ENCODE assay signal across 28 cellular contexts in genomic region chr16:11403920-11404319, GRCh38.
"Had no signal": no experiment of that assay in that cellular context is flagged by ENCODE, and none has a peak within 500 bp of the region (broad histone marks: within the 10 kb centered on the region; RNA-seq: fewer than 3 reads in every experiment).

No MANE protein-coding gene starts in this region.

- DNase-seq: dermis blood vessel endothelial cell; effector memory CD4-positive, alpha-beta T cell; erythroblast; esophagus squamous epithelium; foreskin melanocyte; heart right ventricle; hippocampal formation; left cardiac atrium; left lung; mesenchymal stem cell; mucosa of descending colon; naive B cell; small intestine; stimulated activated CD4-positive, alpha-beta T cell treated with anti-CD3 and anti-CD28 coated beads, Interleukin-15, amount 100 ng/mL, for 24 hours; stimulated activated CD4-positive, alpha-beta T cell treated with anti-CD3 and anti-CD28 coated beads, Interleukin-2, amount 100 ng/mL, for 48 hours; stimulated activated naive B cell treated with anti-CD40 and anti-IgM and Interleukin-4, amounts not matched to agents 10 μg/mL and 1 μg/mL and 100 μg/mL, for 72 hours; upper lobe of left lung had no signal

- ATAC-seq: heart right ventricle; left cardiac atrium; left lung; mucosa of descending colon; right lobe of liver; stimulated activated naive B cell treated with anti-CD40 and anti-IgM and Interleukin-4, amounts not matched to agents 10 μg/mL and 1 μg/mL and 100 μg/mL, for 72 hours had no signal

- H3K4me3 ChIP-seq: coronary artery, esophagus squamous epithelium, heart right ventricle, left lung, mucosa of descending colon, right lobe of liver, thoracic aorta, tibial nerve, upper lobe of left lung had no signal

- H3K79me2 ChIP-seq: parathyroid adenoma had no signal

- H3K27ac Mint-ChIP-seq: mesothelial cell of epicardium; progenitor cell of endocrine pancreas; stimulated activated naive B cell treated with anti-CD40 and anti-IgM and Interleukin-4, amounts not matched to agents 10 μg/mL and 1 μg/mL and 100 μg/mL, for 72 hours; stimulated activated naive CD8-positive, alpha-beta T cell treated with anti-CD3 and anti-CD28 coated beads, Interleukin-15, Interleukin-2, amounts not matched to agents 100 ng/mL and 50 ng/mL, for 24 hours had no signal

- H3K9me3 Mint-ChIP-seq: naive B cell; stimulated activated naive B cell treated with anti-CD40 and anti-IgM and Interleukin-4, amounts not matched to agents 10 μg/mL and 1 μg/mL and 100 μg/mL, for 72 hours; stimulated activated naive CD8-positive, alpha-beta T cell treated with anti-CD3 and anti-CD28 coated beads, Interleukin-15, Interleukin-2, amounts not matched to agents 100 ng/mL and 50 ng/mL, for 24 hours had no signal

- H2AFZ ChIP-seq: parathyroid adenoma had no signal

- H3K4me3 Mint-ChIP-seq: mesothelial cell of epicardium; stimulated activated naive B cell treated with anti-CD40 and anti-IgM and Interleukin-4, amounts not matched to agents 10 μg/mL and 1 μg/mL and 100 μg/mL, for 72 hours; stimulated activated naive CD8-positive, alpha-beta T cell treated with anti-CD3 and anti-CD28 coated beads, Interleukin-15, Interleukin-2, amounts not matched to agents 100 ng/mL and 50 ng/mL, for 24 hours had no signal

- H3K27ac ChIP-seq: coronary artery, esophagus squamous epithelium, heart right ventricle, left lung, neutrophil, parathyroid adenoma, right lobe of liver, thoracic aorta, tibial nerve, upper lobe of left lung had no signal

- H3K27me3 Mint-ChIP-seq: stimulated activated naive CD8-positive, alpha-beta T cell treated with anti-CD3 and anti-CD28 coated beads, Interleukin-15, Interleukin-2, amounts not matched to agents 100 ng/mL and 50 ng/mL, for 24 hours had no signal

- H3K9ac ChIP-seq: parathyroid adenoma had no signal

- H3K36me3 Mint-ChIP-seq: mesothelial cell of epicardium, naive B cell had no signal

- H3K36me3 ChIP-seq: esophagus squamous epithelium, heart right ventricle, left lung, neutrophil, right lobe of liver, thoracic aorta, tibial nerve, upper lobe of left lung had no signal

- H3K4me1 ChIP-seq: esophagus squamous epithelium, left lung, parathyroid adenoma, upper lobe of left lung had no signal

- H3K9me3 ChIP-seq: esophagus squamous epithelium, heart right ventricle, left lung, mucosa of descending colon, neutrophil, right lobe of liver, thoracic aorta, tibial nerve, upper lobe of left lung had no signal

- H3K27me3 ChIP-seq: heart right ventricle, left lung, neutrophil, right lobe of liver, tibial nerve, upper lobe of left lung had no signal

- FAIRE-seq: endometrium, islet of Langerhans, small intestine had no signal
